1 cellular context compared by ENCODE assay signal in the genomic region with DNA sequence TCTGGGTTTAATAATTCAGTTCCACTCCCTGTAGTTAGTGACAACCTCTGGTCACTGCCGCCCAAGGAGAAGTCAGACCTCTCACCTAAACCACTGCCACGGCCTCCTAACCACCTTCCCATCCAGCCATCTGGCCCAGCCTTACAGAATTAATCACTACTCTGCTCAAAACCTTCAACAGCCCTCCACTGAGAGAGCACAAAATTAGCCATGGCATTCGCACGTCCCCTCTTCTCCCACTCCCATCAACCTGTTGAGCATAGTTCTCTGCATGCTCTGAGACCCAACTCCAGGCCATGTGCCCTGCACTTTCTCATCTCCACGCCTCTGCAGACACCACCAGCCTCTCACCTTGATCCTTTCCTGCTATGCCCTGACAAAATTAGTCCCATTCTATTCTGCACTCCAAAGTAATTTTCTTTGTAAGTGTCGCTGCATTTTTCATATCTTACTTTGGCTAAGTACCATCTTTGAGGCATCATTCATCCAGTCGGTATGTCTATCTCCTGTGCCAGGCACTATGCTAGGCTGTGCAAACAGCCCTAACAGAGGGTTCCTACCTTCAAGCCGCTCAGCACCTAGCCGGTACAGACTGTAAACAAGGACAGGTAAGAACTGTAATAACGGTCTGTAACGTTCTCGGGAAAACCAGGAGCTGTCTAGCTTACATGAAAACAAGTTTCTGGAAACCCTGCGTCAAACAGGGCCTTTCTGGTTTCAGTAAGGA.
A peak's percentile ranks its signal among the peaks of the same experiment; 100 is the strongest.
TF ChIP-seq lines count a peak whose summit lies in the region.

No MANE protein-coding gene starts in this region.

TF ChIP-seq in HepG2, 621 proteins besides CTCF, POLR2A, EP300 and RAD21 (continues in another document):
- TF ChIP-seq, protein P1, sequence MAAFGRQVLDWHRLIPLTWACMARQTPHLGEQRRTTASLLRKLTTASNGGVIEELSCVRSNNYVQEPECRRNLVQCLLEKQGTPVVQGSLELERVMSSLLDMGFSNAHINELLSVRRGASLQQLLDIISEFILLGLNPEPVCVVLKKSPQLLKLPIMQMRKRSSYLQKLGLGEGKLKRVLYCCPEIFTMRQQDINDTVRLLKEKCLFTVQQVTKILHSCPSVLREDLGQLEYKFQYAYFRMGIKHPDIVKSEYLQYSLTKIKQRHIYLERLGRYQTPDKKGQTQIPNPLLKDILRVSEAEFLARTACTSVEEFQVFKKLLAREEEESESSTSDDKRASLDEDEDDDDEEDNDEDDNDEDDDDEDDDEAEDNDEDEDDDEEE (CRISPR knock-in tag; IDR thresholded peaks at IDR 0.05): no peak
- TF ChIP-seq, protein P2, sequence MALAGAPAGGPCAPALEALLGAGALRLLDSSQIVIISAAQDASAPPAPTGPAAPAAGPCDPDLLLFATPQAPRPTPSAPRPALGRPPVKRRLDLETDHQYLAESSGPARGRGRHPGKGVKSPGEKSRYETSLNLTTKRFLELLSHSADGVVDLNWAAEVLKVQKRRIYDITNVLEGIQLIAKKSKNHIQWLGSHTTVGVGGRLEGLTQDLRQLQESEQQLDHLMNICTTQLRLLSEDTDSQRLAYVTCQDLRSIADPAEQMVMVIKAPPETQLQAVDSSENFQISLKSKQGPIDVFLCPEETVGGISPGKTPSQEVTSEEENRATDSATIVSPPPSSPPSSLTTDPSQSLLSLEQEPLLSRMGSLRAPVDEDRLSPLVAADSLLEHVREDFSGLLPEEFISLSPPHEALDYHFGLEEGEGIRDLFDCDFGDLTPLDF (CRISPR knock-in tag; IDR thresholded peaks at IDR 0.05): no peak
- TF ChIP-seq, protein P3, sequence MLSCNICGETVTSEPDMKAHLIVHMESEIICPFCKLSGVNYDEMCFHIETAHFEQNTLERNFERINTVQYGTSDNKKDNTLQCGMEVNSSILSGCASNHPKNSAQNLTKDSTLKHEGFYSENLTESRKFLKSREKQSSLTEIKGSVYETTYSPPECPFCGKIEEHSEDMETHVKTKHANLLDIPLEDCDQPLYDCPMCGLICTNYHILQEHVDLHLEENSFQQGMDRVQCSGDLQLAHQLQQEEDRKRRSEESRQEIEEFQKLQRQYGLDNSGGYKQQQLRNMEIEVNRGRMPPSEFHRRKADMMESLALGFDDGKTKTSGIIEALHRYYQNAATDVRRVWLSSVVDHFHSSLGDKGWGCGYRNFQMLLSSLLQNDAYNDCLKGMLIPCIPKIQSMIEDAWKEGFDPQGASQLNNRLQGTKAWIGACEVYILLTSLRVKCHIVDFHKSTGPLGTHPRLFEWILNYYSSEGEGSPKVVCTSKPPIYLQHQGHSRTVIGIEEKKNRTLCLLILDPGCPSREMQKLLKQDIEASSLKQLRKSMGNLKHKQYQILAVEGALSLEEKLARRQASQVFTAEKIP (CRISPR knock-in tag; IDR thresholded peaks at IDR 0.05; ENCODE audit: borderline replicate concordance): no peak
- TF ChIP-seq NCOA1 (CRISPR knock-in tag; IDR thresholded peaks at IDR 0.05): no peak
- no peak for TF ChIP-seq ZNF225 (CRISPR knock-in tag; IDR thresholded peaks at IDR 0.05)
- TF ChIP-seq, protein P4, sequence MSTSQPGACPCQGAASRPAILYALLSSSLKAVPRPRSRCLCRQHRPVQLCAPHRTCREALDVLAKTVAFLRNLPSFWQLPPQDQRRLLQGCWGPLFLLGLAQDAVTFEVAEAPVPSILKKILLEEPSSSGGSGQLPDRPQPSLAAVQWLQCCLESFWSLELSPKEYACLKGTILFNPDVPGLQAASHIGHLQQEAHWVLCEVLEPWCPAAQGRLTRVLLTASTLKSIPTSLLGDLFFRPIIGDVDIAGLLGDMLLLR (CRISPR knock-in tag; IDR thresholded peaks at IDR 0.05): no peak
- TF ChIP-seq FOXA3 (CRISPR knock-in tag; IDR thresholded peaks at IDR 0.05): 0 out of 2 replicates have a peak, but pooled peaks have one; percentile 19
- no peak for TF ChIP-seq GATA4 (IDR thresholded peaks at IDR 0.05; ENCODE audit: borderline replicate concordance, low read depth)
- TF ChIP-seq RFXANK (CRISPR knock-in tag; IDR thresholded peaks at IDR 0.05): no peak
- TF ChIP-seq ZNF468 (CRISPR knock-in tag; IDR thresholded peaks at IDR 0.05): no peak
- no peak for TF ChIP-seq KDM1A (CRISPR knock-in tag; IDR thresholded peaks at IDR 0.05)
- TF ChIP-seq NAIF1 (CRISPR knock-in tag; IDR thresholded peaks at IDR 0.05; ENCODE audit: borderline replicate concordance): no peak
- no peak for TF ChIP-seq GABPA (IDR thresholded peaks at IDR 0.05; ENCODE audit: low read depth, low read length)
- no peak for TF ChIP-seq GABPA (CRISPR knock-in tag; IDR thresholded peaks at IDR 0.05; ENCODE audit: low read depth)
- TF ChIP-seq, protein P5, sequence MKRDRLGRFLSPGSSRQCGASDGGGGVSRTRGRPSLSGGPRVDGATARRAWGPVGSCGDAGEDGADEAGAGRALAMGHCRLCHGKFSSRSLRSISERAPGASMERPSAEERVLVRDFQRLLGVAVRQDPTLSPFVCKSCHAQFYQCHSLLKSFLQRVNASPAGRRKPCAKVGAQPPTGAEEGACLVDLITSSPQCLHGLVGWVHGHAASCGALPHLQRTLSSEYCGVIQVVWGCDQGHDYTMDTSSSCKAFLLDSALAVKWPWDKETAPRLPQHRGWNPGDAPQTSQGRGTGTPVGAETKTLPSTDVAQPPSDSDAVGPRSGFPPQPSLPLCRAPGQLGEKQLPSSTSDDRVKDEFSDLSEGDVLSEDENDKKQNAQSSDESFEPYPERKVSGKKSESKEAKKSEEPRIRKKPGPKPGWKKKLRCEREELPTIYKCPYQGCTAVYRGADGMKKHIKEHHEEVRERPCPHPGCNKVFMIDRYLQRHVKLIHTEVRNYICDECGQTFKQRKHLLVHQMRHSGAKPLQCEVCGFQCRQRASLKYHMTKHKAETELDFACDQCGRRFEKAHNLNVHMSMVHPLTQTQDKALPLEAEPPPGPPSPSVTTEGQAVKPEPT (CRISPR knock-in tag; IDR thresholded peaks at IDR 0.05; ENCODE audit: low read depth): no peak
- TF ChIP-seq, protein P6, sequence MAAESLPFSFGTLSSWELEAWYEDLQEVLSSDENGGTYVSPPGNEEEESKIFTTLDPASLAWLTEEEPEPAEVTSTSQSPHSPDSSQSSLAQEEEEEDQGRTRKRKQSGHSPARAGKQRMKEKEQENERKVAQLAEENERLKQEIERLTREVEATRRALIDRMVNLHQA (CRISPR knock-in tag; IDR thresholded peaks at IDR 0.05): no peak
- no peak for TF ChIP-seq ZNF431 (CRISPR knock-in tag; IDR thresholded peaks at IDR 0.05; ENCODE audit: borderline replicate concordance, low read depth)
- TF ChIP-seq SP4 (CRISPR knock-in tag; IDR thresholded peaks at IDR 0.05): peak; percentile 42; the same call in 1 of the 2 replicates
- TF ChIP-seq HNRNPUL1 (IDR thresholded peaks at IDR 0.05; ENCODE audit: low read depth, low read length): no peak
- TF ChIP-seq ZNF660 (CRISPR knock-in tag; IDR thresholded peaks at IDR 0.05; ENCODE audit: borderline replicate concordance, low read depth): no peak
- no peak for TF ChIP-seq NR3C1 (CRISPR knock-in tag; IDR thresholded peaks at IDR 0.05)
- TF ChIP-seq ERF (CRISPR knock-in tag; IDR thresholded peaks at IDR 0.05): no peak
- TF ChIP-seq ARNT2 (CRISPR knock-in tag; IDR thresholded peaks at IDR 0.05; ENCODE audit: low read depth): no peak
- no peak for TF ChIP-seq FLYWCH1 (CRISPR knock-in tag; IDR thresholded peaks at IDR 0.05)
- no peak for TF ChIP-seq BRD4 (CRISPR knock-in tag; IDR thresholded peaks at IDR 0.05)
- TF ChIP-seq, protein P7, sequence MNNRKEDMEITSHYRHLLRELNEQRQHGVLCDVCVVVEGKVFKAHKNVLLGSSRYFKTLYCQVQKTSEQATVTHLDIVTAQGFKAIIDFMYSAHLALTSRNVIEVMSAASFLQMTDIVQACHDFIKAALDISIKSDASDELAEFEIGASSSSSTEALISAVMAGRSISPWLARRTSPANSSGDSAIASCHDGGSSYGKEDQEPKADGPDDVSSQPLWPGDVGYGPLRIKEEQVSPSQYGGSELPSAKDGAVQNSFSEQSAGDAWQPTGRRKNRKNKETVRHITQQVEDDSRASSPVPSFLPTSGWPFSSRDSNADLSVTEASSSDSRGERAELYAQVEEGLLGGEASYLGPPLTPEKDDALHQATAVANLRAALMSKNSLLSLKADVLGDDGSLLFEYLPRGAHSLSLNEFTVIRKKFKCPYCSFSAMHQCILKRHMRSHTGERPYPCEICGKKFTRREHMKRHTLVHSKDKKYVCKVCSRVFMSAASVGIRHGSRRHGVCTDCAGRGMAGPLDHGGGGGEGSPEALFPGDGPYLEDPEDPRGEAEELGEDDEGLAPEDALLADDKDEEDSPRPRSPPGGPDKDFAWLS (CRISPR knock-in tag; IDR thresholded peaks at IDR 0.05; ENCODE audit: borderline replicate concordance): no peak
- TF ChIP-seq PHF20 (CRISPR knock-in tag; IDR thresholded peaks at IDR 0.05): no peak
- TF ChIP-seq, protein P8, sequence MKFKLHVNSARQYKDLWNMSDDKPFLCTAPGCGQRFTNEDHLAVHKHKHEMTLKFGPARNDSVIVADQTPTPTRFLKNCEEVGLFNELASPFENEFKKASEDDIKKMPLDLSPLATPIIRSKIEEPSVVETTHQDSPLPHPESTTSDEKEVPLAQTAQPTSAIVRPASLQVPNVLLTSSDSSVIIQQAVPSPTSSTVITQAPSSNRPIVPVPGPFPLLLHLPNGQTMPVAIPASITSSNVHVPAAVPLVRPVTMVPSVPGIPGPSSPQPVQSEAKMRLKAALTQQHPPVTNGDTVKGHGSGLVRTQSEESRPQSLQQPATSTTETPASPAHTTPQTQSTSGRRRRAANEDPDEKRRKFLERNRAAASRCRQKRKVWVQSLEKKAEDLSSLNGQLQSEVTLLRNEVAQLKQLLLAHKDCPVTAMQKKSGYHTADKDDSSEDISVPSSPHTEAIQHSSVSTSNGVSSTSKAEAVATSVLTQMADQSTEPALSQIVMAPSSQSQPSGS (CRISPR knock-in tag; IDR thresholded peaks at IDR 0.05): no peak
- TF ChIP-seq MAF1 (CRISPR knock-in tag; IDR thresholded peaks at IDR 0.05; ENCODE audit: borderline replicate concordance): no peak
- TF ChIP-seq ZIK1 (CRISPR knock-in tag; IDR thresholded peaks at IDR 0.05; ENCODE audit: borderline replicate concordance, low read depth): no peak
- TF ChIP-seq, protein P9, sequence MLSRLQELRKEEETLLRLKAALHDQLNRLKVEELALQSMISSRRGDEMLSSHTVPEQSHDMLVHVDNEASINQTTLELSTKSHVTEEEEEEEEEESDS (CRISPR knock-in tag; IDR thresholded peaks at IDR 0.05; ENCODE audit: borderline replicate concordance): no peak
- TF ChIP-seq, protein P10, sequence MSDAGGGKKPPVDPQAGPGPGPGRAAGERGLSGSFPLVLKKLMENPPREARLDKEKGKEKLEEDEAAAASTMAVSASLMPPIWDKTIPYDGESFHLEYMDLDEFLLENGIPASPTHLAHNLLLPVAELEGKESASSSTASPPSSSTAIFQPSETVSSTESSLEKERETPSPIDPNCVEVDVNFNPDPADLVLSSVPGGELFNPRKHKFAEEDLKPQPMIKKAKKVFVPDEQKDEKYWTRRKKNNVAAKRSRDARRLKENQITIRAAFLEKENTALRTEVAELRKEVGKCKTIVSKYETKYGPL (CRISPR knock-in tag; IDR thresholded peaks at IDR 0.05): no peak
- TF ChIP-seq, protein P11, sequence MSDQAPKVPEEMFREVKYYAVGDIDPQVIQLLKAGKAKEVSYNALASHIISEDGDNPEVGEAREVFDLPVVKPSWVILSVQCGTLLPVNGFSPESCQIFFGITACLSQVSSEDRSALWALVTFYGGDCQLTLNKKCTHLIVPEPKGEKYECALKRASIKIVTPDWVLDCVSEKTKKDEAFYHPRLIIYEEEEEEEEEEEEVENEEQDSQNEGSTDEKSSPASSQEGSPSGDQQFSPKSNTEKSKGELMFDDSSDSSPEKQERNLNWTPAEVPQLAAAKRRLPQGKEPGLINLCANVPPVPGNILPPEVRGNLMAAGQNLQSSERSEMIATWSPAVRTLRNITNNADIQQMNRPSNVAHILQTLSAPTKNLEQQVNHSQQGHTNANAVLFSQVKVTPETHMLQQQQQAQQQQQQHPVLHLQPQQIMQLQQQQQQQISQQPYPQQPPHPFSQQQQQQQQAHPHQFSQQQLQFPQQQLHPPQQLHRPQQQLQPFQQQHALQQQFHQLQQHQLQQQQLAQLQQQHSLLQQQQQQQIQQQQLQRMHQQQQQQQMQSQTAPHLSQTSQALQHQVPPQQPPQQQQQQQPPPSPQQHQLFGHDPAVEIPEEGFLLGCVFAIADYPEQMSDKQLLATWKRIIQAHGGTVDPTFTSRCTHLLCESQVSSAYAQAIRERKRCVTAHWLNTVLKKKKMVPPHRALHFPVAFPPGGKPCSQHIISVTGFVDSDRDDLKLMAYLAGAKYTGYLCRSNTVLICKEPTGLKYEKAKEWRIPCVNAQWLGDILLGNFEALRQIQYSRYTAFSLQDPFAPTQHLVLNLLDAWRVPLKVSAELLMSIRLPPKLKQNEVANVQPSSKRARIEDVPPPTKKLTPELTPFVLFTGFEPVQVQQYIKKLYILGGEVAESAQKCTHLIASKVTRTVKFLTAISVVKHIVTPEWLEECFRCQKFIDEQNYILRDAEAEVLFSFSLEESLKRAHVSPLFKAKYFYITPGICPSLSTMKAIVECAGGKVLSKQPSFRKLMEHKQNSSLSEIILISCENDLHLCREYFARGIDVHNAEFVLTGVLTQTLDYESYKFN (CRISPR knock-in tag; conservative IDR thresholded peaks at IDR 0.05): 0 out of 2 replicates have a peak, but pooled peaks have one; percentile 9
- no peak for TF ChIP-seq CENPX (CRISPR knock-in tag; IDR thresholded peaks at IDR 0.05)
- no peak for TF ChIP-seq ZBTB1 (CRISPR knock-in tag; IDR thresholded peaks at IDR 0.05; ENCODE audit: borderline replicate concordance)
- TF ChIP-seq ZNF891 (CRISPR knock-in tag; IDR thresholded peaks at IDR 0.05): no peak
- TF ChIP-seq ZNF234 (CRISPR knock-in tag; conservative IDR thresholded peaks at IDR 0.05): no peak
- TF ChIP-seq, protein P12, sequence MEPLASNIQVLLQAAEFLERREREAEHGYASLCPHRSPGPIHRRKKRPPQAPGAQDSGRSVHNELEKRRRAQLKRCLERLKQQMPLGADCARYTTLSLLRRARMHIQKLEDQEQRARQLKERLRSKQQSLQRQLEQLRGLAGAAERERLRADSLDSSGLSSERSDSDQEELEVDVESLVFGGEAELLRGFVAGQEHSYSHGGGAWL (CRISPR knock-in tag; IDR thresholded peaks at IDR 0.05): no peak
- 0 out of 2 replicates have a peak, but pooled peaks have one; percentile 55 for TF ChIP-seq ZNF317 (CRISPR knock-in tag; IDR thresholded peaks at IDR 0.05)
- no peak for TF ChIP-seq ZNF816 (CRISPR knock-in tag; IDR thresholded peaks at IDR 0.05; ENCODE audit: borderline replicate concordance)
- TF ChIP-seq CBX5 (CRISPR knock-in tag; IDR thresholded peaks at IDR 0.05; ENCODE audit: borderline replicate concordance): no peak
- TF ChIP-seq ZNF572 (CRISPR knock-in tag; IDR thresholded peaks at IDR 0.05): no peak
- TF ChIP-seq MED1 (CRISPR knock-in tag; IDR thresholded peaks at IDR 0.05): no peak
- TF ChIP-seq, protein P13, sequence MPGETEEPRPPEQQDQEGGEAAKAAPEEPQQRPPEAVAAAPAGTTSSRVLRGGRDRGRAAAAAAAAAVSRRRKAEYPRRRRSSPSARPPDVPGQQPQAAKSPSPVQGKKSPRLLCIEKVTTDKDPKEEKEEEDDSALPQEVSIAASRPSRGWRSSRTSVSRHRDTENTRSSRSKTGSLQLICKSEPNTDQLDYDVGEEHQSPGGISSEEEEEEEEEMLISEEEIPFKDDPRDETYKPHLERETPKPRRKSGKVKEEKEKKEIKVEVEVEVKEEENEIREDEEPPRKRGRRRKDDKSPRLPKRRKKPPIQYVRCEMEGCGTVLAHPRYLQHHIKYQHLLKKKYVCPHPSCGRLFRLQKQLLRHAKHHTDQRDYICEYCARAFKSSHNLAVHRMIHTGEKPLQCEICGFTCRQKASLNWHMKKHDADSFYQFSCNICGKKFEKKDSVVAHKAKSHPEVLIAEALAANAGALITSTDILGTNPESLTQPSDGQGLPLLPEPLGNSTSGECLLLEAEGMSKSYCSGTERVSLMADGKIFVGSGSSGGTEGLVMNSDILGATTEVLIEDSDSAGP (CRISPR knock-in tag; IDR thresholded peaks at IDR 0.05; ENCODE audit: borderline replicate concordance): no peak
- peak; percentile 18; the same call in 1 of the 2 replicates for TF ChIP-seq KAT8 (CRISPR knock-in tag; IDR thresholded peaks at IDR 0.05)
- TF ChIP-seq GATAD2A (CRISPR knock-in tag; IDR thresholded peaks at IDR 0.05): no peak
